Comparison of ENCODE assay signal across 1 cellular context in genomic region chr11:87352759-87353707, GRCh38.
TF ChIP-seq lines count a peak whose summit lies in the region.

No MANE protein-coding gene starts in this region.

TF ChIP-seq in HEK293, 187 proteins besides CTCF, POLR2A, EP300 and RAD21 (continued from another document):
- no peak for TF ChIP-seq PRDM2 (tag by site-specific recombination; IDR thresholded peaks at IDR 0.05; ENCODE audit: borderline replicate concordance)
- no peak for TF ChIP-seq ZNF518A (tag by site-specific recombination; conservative IDR thresholded peaks at IDR 0.05; ENCODE audit: low read depth)
- TF ChIP-seq ZNF423 (tag by site-specific recombination; IDR thresholded peaks at IDR 0.05) = no peak
- TF ChIP-seq ZNF776 (tag by site-specific recombination; IDR thresholded peaks at IDR 0.05; ENCODE audit: borderline replicate concordance) = no peak
- TF ChIP-seq ZNF362 (tag by site-specific recombination; IDR thresholded peaks at IDR 0.05) = no peak
- TF ChIP-seq ZSCAN23 (tag by site-specific recombination; IDR thresholded peaks at IDR 0.05) = no peak
- no peak for TF ChIP-seq REPIN1 (tag by site-specific recombination; IDR thresholded peaks at IDR 0.05; ENCODE audit: low read depth)
- TF ChIP-seq ZSCAN18 (tag by site-specific recombination; IDR thresholded peaks at IDR 0.05) = no peak
- TF ChIP-seq ZNF654 (tag by site-specific recombination; IDR thresholded peaks at IDR 0.05; ENCODE audit: low read depth) = peak; percentile 92
- no peak for TF ChIP-seq ZNF501 (tag by site-specific recombination; IDR thresholded peaks at IDR 0.05)
- no peak for TF ChIP-seq ZNF140 (tag by site-specific recombination; IDR thresholded peaks at IDR 0.05)
- TF ChIP-seq ZNF670 (tag by site-specific recombination; IDR thresholded peaks at IDR 0.05; ENCODE audit: low read depth) = no peak
- TF ChIP-seq ZNF600 (tag by site-specific recombination; IDR thresholded peaks at IDR 0.05) = peak; percentile 59; the same call in 1 of the 2 replicates
- TF ChIP-seq ZNF571 (tag by site-specific recombination; IDR thresholded peaks at IDR 0.05) = no peak
- TF ChIP-seq ZNF785 (tag by site-specific recombination; IDR thresholded peaks at IDR 0.05) = no peak
